ENCODE assay signal across 12 cellular contexts in the genomic region with DNA sequence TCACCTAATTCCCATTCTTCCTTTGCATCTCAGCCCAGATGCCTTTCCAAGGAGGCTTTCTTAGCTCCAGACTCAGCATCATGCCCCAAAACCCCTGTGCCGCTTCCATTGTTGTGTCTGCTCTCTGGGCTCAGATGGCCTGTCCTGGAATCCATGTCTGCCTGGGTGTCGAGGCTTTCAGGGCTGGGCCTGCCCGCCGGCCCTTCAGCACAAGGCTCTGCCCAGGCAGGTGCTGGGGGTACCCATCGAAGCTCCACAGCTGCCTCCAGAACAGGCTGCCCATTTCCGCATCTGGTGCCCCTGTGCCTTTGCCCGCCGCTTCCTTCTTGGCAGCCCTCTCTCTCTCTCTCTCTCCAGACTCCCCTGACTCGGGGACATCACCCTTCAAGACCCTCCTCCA. TPM values are rescaled to one million over a fixed set of nuclear protein-coding genes. Genes with fewer than 3 reads are reported as not detected.
DNase-seq lines count a peak whose midpoint lies in the region; TF ChIP-seq lines count a peak whose summit lies in the region.
"Had no signal": no experiment of that assay in that cellular context is flagged by ENCODE, and none has a peak within 500 bp of the region (broad histone marks: within the 10 kb centered on the region; RNA-seq: fewer than 3 reads in every experiment).

No MANE protein-coding gene starts in this region.

- peaks cover 0 to 4% (median 1%) of the 10 kb centered on the region in 5 donors for H3K9me3 Mint-ChIP-seq in CD8-positive, alpha-beta memory T cell

- no peak overlapping the region for H2BK5ac ChIP-seq in trophoblast cell (ENCODE audit: low read depth, low read length, poor library complexity)

- no peak overlapping the region for H2BK12ac ChIP-seq in trophoblast cell (ENCODE audit: low read length)

- H3K9ac ChIP-seq in trophoblast cell (ENCODE audit: low read length) = no peak overlapping the region

- H3K79me1 ChIP-seq in trophoblast cell (ENCODE audit: low read length) = no peaks in the 10 kb centered on the region

- no peak overlapping the region for H2AFZ ChIP-seq in trophoblast cell (ENCODE audit: insufficient read depth, low read length, poor library complexity)

- H4K8ac ChIP-seq in trophoblast cell (ENCODE audit: low read depth, low read length) = no peak overlapping the region

- POLR2A ChIA-PET in CD8-positive, alpha-beta memory T cell (lab: Charles Lee) = no interaction called here

- no peak for TF ChIP-seq EP300 in esophagus muscularis mucosa (IDR thresholded peaks at IDR 0.05)

- no peak overlapping the region for H2BK120ac ChIP-seq in trophoblast cell (ENCODE audit: insufficient read depth, low read length, poor library complexity)

- peaks cover 0 to 2% (median 0%) of the 10 kb centered on the region in 3 donors for H3K36me3 Mint-ChIP-seq in CD8-positive, alpha-beta memory T cell

- H3K4ac ChIP-seq in trophoblast cell (ENCODE audit: low read depth, low read length) = no peak overlapping the region

- no peak overlapping the region for H2AK5ac ChIP-seq in trophoblast cell (ENCODE audit: low read length)

- peaks cover 50 to 74% of the 10 kb centered on the region in 2 donors for H3K27me3 Mint-ChIP-seq in CD8-positive, alpha-beta memory T cell

- peak overlapping the region; percentile 50 for H3K4me3 ChIP-seq in CD8-positive, alpha-beta memory T cell (ENCODE audit: low read length)
- peak overlapping the region; percentile 64 for H3K4me3 ChIP-seq in Jurkat, Clone E6-1 (ENCODE audit: low read length)
- H3K4me3 ChIP-seq in esophagus muscularis mucosa (peak overlapping the region; percentile 22 to 34 (median 30)), trophoblast cell (ENCODE audit: low read depth, low read length) (no peak overlapping the region)

- H3K27ac Mint-ChIP-seq in CD8-positive, alpha-beta memory T cell = no peak overlapping the region

- no peak overlapping the region for H4K12ac ChIP-seq in trophoblast cell (ENCODE audit: low read depth, low read length)

- intact Hi-C loops in esophagus muscularis mucosa (cut with DNase I) = no loop called here

- peaks cover 19 to 26% (median 25%) of the 10 kb centered on the region in 3 donors for H3K4me1 Mint-ChIP-seq in CD8-positive, alpha-beta memory T cell

- no peak overlapping the region for H3K27ac ChIP-seq in CD8-positive, alpha-beta memory T cell (ENCODE audit: low read depth, low read length)
- no peak overlapping the region for H3K27ac ChIP-seq in esophagus muscularis mucosa (replicated peaks in 1 of 4)
- no peak overlapping the region for H3K27ac ChIP-seq in trophoblast cell (ENCODE audit: low read depth, low read length)

- H3K36me3 ChIP-seq in CD8-positive, alpha-beta memory T cell (ENCODE audit: insufficient read depth, low read length) = no peaks in the 10 kb centered on the region
- no peaks in the 10 kb centered on the region for H3K36me3 ChIP-seq in esophagus muscularis mucosa
- peaks cover 24 to 30% of the 10 kb centered on the region in 2 experiments for H3K36me3 ChIP-seq in trophoblast cell (ENCODE audit: control insufficient read depth in 1 of 2, insufficient read depth in 2 of 2, low read length in 2 of 2)

- no peak overlapping the region for H3K23ac ChIP-seq in trophoblast cell (ENCODE audit: low read length)

- no peak overlapping the region for H3K14ac ChIP-seq in trophoblast cell (ENCODE audit: low read length)

- no peaks in the 10 kb centered on the region for H3K9me3 ChIP-seq in CD8-positive, alpha-beta memory T cell (ENCODE audit: low read length)
- H3K9me3 ChIP-seq in esophagus muscularis mucosa (no peaks in the 10 kb centered on the region), trophoblast cell (ENCODE audit: insufficient read depth, low read depth, low read length) (peaks cover 4% of the 10 kb centered on the region)

- H3K4me2 ChIP-seq in trophoblast cell (ENCODE audit: low read length) = peak overlapping the region; percentile 66

- no peak for TF ChIP-seq CTCF in esophagus muscularis mucosa (IDR thresholded peaks at IDR 0.05)

- no peak for TF ChIP-seq POLR2A in esophagus muscularis mucosa (IDR thresholded peaks at IDR 0.05; ENCODE audit: low read depth)

- 50% methylated on average over 9 of the region's 9 CpGs for WGBS in esophagus muscularis mucosa
- no CpG with 5 or more reads among the region's 9 CpGs for WGBS in trophoblast cell (ENCODE audit: extremely low coverage, insufficient coverage, insufficient read length)

- CTCF ChIA-PET in CD8-positive, alpha-beta memory T cell (lab: Charles Lee) = interaction anchor here (1.1 to 1.2 kb wide), 2 partner anchors 22 to 74 kb away, joined by 3 read pairs; a partner anchor contains a TSS

- no peak overlapping the region for H3K18ac ChIP-seq in trophoblast cell (ENCODE audit: low read length)

- peaks cover 3% of the 10 kb centered on the region for H3K79me2 ChIP-seq in trophoblast cell (ENCODE audit: control insufficient read depth, insufficient read depth, low read length, poor library complexity)

- peaks cover 28% of the 10 kb centered on the region for H3K27me3 ChIP-seq in CD8-positive, alpha-beta memory T cell (ENCODE audit: insufficient read depth, low read length, poor library complexity, severe bottlenecking)
- peaks cover 0 to 98% (median 18%) of the 10 kb centered on the region in 4 donors for H3K27me3 ChIP-seq in esophagus muscularis mucosa
- H3K27me3 ChIP-seq in trophoblast cell (ENCODE audit: insufficient read depth, low read length) = peaks cover 26% of the 10 kb centered on the region

- peak in 1 of 5 donors; percentile 32 for DNase-seq in CD8-positive, alpha-beta memory T cell
- no peak for DNase-seq in Jurkat, Clone E6-1 (ENCODE audit: low read depth, low spot score)
- no peak for DNase-seq in esophagus muscularis mucosa (ENCODE audit: extremely low spot score)
- no peak for DNase-seq in trophoblast cell
- DNase-seq in medulla oblongata (ENCODE audit: extremely low spot score) = no peak
- no peak for DNase-seq in NCI-H2107 treated with DMSO at 0.1 percent for 48 hours (lab: John Stamatoyannopoulos, UW; ENCODE audit: unreplicated experiment)
- no peak for DNase-seq in NCI-H1417 treated with DMSO at 0.1 percent for 48 hours (lab: John Stamatoyannopoulos, UW)
- DNase-seq: activated CD4-positive, alpha-beta T cell treated with anti-CD3 and anti-CD28 coated beads for 48 hours; hippocampal formation; NCI-H1105 treated with DMSO at 0.1 percent for 48 hours had no signal

- H3K4me3 Mint-ChIP-seq in CD8-positive, alpha-beta memory T cell = peak overlapping the region in 6 of 7 donors; percentile 7 to 92 (median 86)

- no peak overlapping the region for H4K91ac ChIP-seq in trophoblast cell (ENCODE audit: low read depth, low read length)

- peaks cover 12% of the 10 kb centered on the region for H3K4me1 ChIP-seq in CD8-positive, alpha-beta memory T cell (ENCODE audit: insufficient read depth, low read length)
- H3K4me1 ChIP-seq in esophagus muscularis mucosa = peaks cover 0 to 25% (median 20%) of the 10 kb centered on the region in 4 donors
- peaks cover 4 to 7% of the 10 kb centered on the region in 2 experiments for H3K4me1 ChIP-seq in trophoblast cell (ENCODE audit: control insufficient read depth in 1 of 2, insufficient read depth in 2 of 2, low read length in 2 of 2)

RNA-seq across cellular contexts. Expression of a gene that starts 1.2 kb away (rescaled TPM):
- under 1 TPM; 0.46 to 0.71 TPM for total RNA-seq in CD8-positive, alpha-beta memory T cell
- polyA plus RNA-seq in CD8-positive, alpha-beta memory T cell = not detected
- polyA plus RNA-seq in Jurkat, Clone E6-1 (2012; ENCODE audit: insufficient read depth, insufficient read length) = 102 TPM
- 1 to 10 TPM in 1 of 4 donors, under 1 TPM in 2, not detected in 1; 0.17 to 1.3 (median 0.45) TPM for total RNA-seq in esophagus muscularis mucosa
- polyA plus RNA-seq in trophoblast cell (2013) = 21.0 and 21.4 TPM in 2 replicates
- total RNA-seq: OCI-LY7 had no signal

RNA-seq across cellular contexts. Expression of a gene that starts 15.5 kb away (rescaled TPM):
- not detected for total RNA-seq in CD8-positive, alpha-beta memory T cell
- not detected for polyA plus RNA-seq in CD8-positive, alpha-beta memory T cell
- polyA plus RNA-seq in Jurkat, Clone E6-1 (2012; ENCODE audit: insufficient read depth, insufficient read length) = not detected
- total RNA-seq in esophagus muscularis mucosa = not detected
- polyA plus RNA-seq in trophoblast cell (2013) = 0.19 and 0.31 TPM in 2 replicates
- total RNA-seq: OCI-LY7, renal cortical epithelial cell had no signal

RNA-seq across cellular contexts. Expression of a gene that starts 16.9 kb away (rescaled TPM):
- not detected for total RNA-seq in CD8-positive, alpha-beta memory T cell
- polyA plus RNA-seq in CD8-positive, alpha-beta memory T cell = not detected
- not detected for polyA plus RNA-seq in Jurkat, Clone E6-1 (2012; ENCODE audit: insufficient read depth, insufficient read length)
- not detected for total RNA-seq in esophagus muscularis mucosa
- polyA plus RNA-seq in trophoblast cell (2013) = 0.01 TPM in 1 of 2 replicates, not detected in the other
- total RNA-seq: OCI-LY7, renal cortical epithelial cell had no signal

RNA-seq across cellular contexts. Expression of a gene that starts 41.2 kb away (rescaled TPM):
- total RNA-seq in CD8-positive, alpha-beta memory T cell = 10 to 100 TPM; 30.8 to 34.0 TPM
- polyA plus RNA-seq in CD8-positive, alpha-beta memory T cell = 20.2 TPM
- polyA plus RNA-seq in Jurkat, Clone E6-1 (2012; ENCODE audit: insufficient read depth, insufficient read length) = 45.4 TPM
- total RNA-seq in esophagus muscularis mucosa = 10 to 100 TPM; 15.1 to 24.1 (median 22.5) TPM
- polyA plus RNA-seq in trophoblast cell (2013) = 31.4 and 32.3 TPM in 2 replicates

RNA-seq across cellular contexts. Expression of a gene that starts 41.3 kb away (rescaled TPM):
- total RNA-seq in CD8-positive, alpha-beta memory T cell = 10 to 100 TPM; 47.8 to 49.1 TPM
- 40.1 TPM for polyA plus RNA-seq in CD8-positive, alpha-beta memory T cell
- 65.6 TPM for polyA plus RNA-seq in Jurkat, Clone E6-1 (2012; ENCODE audit: insufficient read depth, insufficient read length)
- total RNA-seq in esophagus muscularis mucosa = 10 to 100 TPM; 22.0 to 37.5 (median 30.2) TPM
- polyA plus RNA-seq in trophoblast cell (2013) = 18.4 and 19.2 TPM in 2 replicates
